ENCODE assay signal across 8 cellular contexts in genomic region chr3:15557511-15557946, GRCh38. TPM values are rescaled to one million over a fixed set of nuclear protein-coding genes. Genes with fewer than 3 reads are reported as not detected.
A peak's percentile ranks its signal among the peaks of the same experiment; 100 is the strongest.
DNase-seq lines count a peak whose midpoint lies in the region; ATAC-seq, FAIRE-seq and TF ChIP-seq lines count a peak whose summit lies in the region.

No MANE protein-coding gene starts in this region.

- H3K36me3 ChIP-seq in mammary epithelial cell (ENCODE audit: insufficient read depth, low read length) = no peaks in the 10 kb centered on the region

- WGBS in mammary epithelial cell (ENCODE audit: low coverage, missing lambda C conversion rate) = 0% methylated on average over 3 of the region's 3 CpGs

- H3K27ac ChIP-seq in mammary epithelial cell (ENCODE audit: insufficient read depth, low read depth, low read length) = no peak overlapping the region

- peak overlapping the region; percentile 78 for H2AFZ ChIP-seq in mammary epithelial cell (ENCODE audit: low read depth, low read length)

- H3K27me3 ChIP-seq in mammary epithelial cell (ENCODE audit: insufficient read depth, low read length) = no peaks in the 10 kb centered on the region

- H3K9me3 ChIP-seq in mammary epithelial cell (replicated peaks; ENCODE audit: insufficient read depth, low read length) = no peaks in the 10 kb centered on the region

- in situ Hi-C loops in mammary epithelial cell (cut with MboI; ENCODE audit: low sequenced_read_pairs in 2 of 2) = loop anchor here in 1 of 2 donors (25.0 kb wide), 1 partner anchor 295 kb away; no protein-coding TSS in a partner anchor

- dilution Hi-C loops in mammary epithelial cell (cut with HindIII; ENCODE audit: low sequenced_read_pairs) = no loop called here

- CTCF ChIA-PET in mammary epithelial cell (lab: Charles Lee; ENCODE audit: low non-redundant PET) = interaction anchor here (0.5 kb wide), 1 partner anchor 420 kb away, joined by 3 read pairs; no protein-coding TSS in a partner anchor

- ATAC-seq in HG02588 (IDR thresholded peaks at IDR 0.05; ENCODE audit: unreplicated experiment) = peak; percentile 55

- H3K4me1 ChIP-seq in mammary epithelial cell (ENCODE audit: insufficient read depth, low read length) = no peaks in the 10 kb centered on the region

- H3K4me2 ChIP-seq in mammary epithelial cell (ENCODE audit: insufficient read depth, low read depth, low read length) = peak overlapping the region; percentile 59

- H3K4me3 ChIP-seq in mammary epithelial cell (replicated peaks in 1 of 3; ENCODE audit: insufficient read depth in 1 of 3, low read depth in 2 of 3, low read length in 3 of 3) = no peak overlapping the region

- intact Hi-C loops in mammary epithelial cell (cut with micrococcal nuclease) = loop anchor here (1.0 to 5.0 kb wide), 5 partner anchors 129 to 450 kb away; no protein-coding TSS in a partner anchor

- TF ChIP-seq CTCF in mammary epithelial cell (conservative IDR thresholded peaks at IDR 0.05 in 1 of 2, IDR thresholded peaks at IDR 0.05 in 1 of 2; ENCODE audit: extremely low read depth in 1 of 2, insufficient read depth in 1 of 2, low read depth in 1 of 2, low read length in 2 of 2) = peak; percentile 29 to 40

- H3K79me2 ChIP-seq in mammary epithelial cell (ENCODE audit: insufficient read depth, low read length) = no peaks in the 10 kb centered on the region

- BruUV-seq in mammary epithelial cell (replicated peaks; lab: Mats Ljungman, UMichigan) = no TSS peak

- no peaks in the 10 kb centered on the region for H4K20me1 ChIP-seq in mammary epithelial cell (ENCODE audit: insufficient read depth, low read length)

- H3K9ac ChIP-seq in mammary epithelial cell (ENCODE audit: insufficient read depth, low read length) = no peak overlapping the region

- DNase-seq in NCI-H2171 treated with DMSO at 0.1 percent for 48 hours (lab: John Stamatoyannopoulos, UW) (peak; percentile 36), NCI-H2171 (lab: John Stamatoyannopoulos, UW) (no peak), NCI-H146 treated with DMSO at 0.1 percent for 48 hours (lab: John Stamatoyannopoulos, UW; ENCODE audit: unreplicated experiment) (peak; percentile 18), mammary epithelial cell (peak; percentile 77), left kidney (ENCODE audit: low read depth, low spot score) (peak; percentile 85)
- DNase-seq in stimulated activated CD8-positive, alpha-beta memory T cell treated with anti-CD3 and anti-CD28 coated beads, Interleukin-2, amount 100 ng/mL, for 48 hours (ENCODE audit: low read depth in 2 of 2) = peak; percentile 17 to 20

- peak; percentile 60 for FAIRE-seq in TTC549 (lab: Jason Lieb, UNC)

RNA-seq across cellular contexts. Expression of gene COLQ, which starts 36.0 kb away (rescaled TPM):
- total RNA-seq in mammary epithelial cell = under 1 TPM; 0.33 TPM
- 0.11 TPM for polyA plus RNA-seq in mammary epithelial cell
- polyA minus RNA-seq in mammary epithelial cell = not detected

RNA-seq across cellular contexts. Expression of gene HACL1, which starts 43.8 kb away (rescaled TPM):
- total RNA-seq in mammary epithelial cell = 10 to 100 TPM; 17.4 to 22.5 TPM
- 23.5 TPM for polyA plus RNA-seq in mammary epithelial cell
- 29.6 TPM for polyA minus RNA-seq in mammary epithelial cell

RNA-seq across cellular contexts. Expression of gene BTD, which starts 44.0 kb away (rescaled TPM):
- total RNA-seq in mammary epithelial cell = 10 to 100 TPM in 1 of 2 donors, 1 to 10 TPM in 1; 8.0 to 21.7 TPM
- polyA plus RNA-seq in mammary epithelial cell = 17.2 TPM
- polyA minus RNA-seq in mammary epithelial cell = 15.1 TPM
